ENCODE assay signal across 8 cellular contexts in genomic region chr10:124403548-124403947, GRCh38. TPM values are rescaled to one million over a fixed set of nuclear protein-coding genes. Genes with fewer than 3 reads are reported as not detected.
DNase-seq lines count a peak whose midpoint lies in the region; ATAC-seq and TF ChIP-seq lines count a peak whose summit lies in the region.

No MANE protein-coding gene starts in this region.

- H3K27ac ChIP-seq in cardiac muscle cell (peak overlapping the region; percentile 71), psoas muscle (no peak overlapping the region)

- H3K4me1 ChIP-seq in cardiac muscle cell (ENCODE audit: low read depth) (peaks cover 8% of the 10 kb centered on the region), psoas muscle (no peaks in the 10 kb centered on the region)

- ATAC-seq in GM21390 (IDR thresholded peaks at IDR 0.05; ENCODE audit: unreplicated experiment) (peak; percentile 95), psoas muscle (peak; percentile 61 to 92 (median 75))

- 59 to 67% (median 63%) methylated on average over 8 of the region's 8 CpGs for WGBS in psoas muscle, 3 donors

- H3K9me3 ChIP-seq in cardiac muscle cell (ENCODE audit: low read depth): no peaks in the 10 kb centered on the region
- H3K9me3 ChIP-seq in psoas muscle: no peaks in the 10 kb centered on the region

- peaks cover 51% of the 10 kb centered on the region for H3K36me3 ChIP-seq in cardiac muscle cell
- H3K36me3 ChIP-seq in psoas muscle (ENCODE audit: insufficient read depth in 1 of 2, low read depth in 1 of 2): peaks cover 5 to 98% of the 10 kb centered on the region in 2 donors

- H3K4me3 Mint-ChIP-seq in activated T-helper 2 cell treated with anti-CD3 and anti-CD28 coated beads, Interferon-gamma antibody, Interleukin-2, Interleukin-4, amounts not matched to agents 10 μg/mL and 5 μg/mL and 100 μg/mL, durations not matched to agents 14 hours and 24 hours and 36 hours (ENCODE audit: low read depth): no peak overlapping the region

- no peak overlapping the region for H3K4me3 ChIP-seq in cardiac muscle cell
- no peak overlapping the region for H3K4me3 ChIP-seq in psoas muscle

- peak overlapping the region; percentile 67 for H3K27ac Mint-ChIP-seq in activated T-helper 2 cell treated with anti-CD3 and anti-CD28 coated beads, Interferon-gamma antibody, Interleukin-2, Interleukin-4, amounts not matched to agents 10 μg/mL and 5 μg/mL and 100 μg/mL, durations not matched to agents 14 hours and 24 hours and 36 hours

- intact Hi-C loops in activated T-helper 2 cell treated with anti-CD3 and anti-CD28 coated beads, Interferon-gamma antibody, Interleukin-2, Interleukin-4, amounts not matched to agents 10 μg/mL and 5 μg/mL and 100 μg/mL, durations not matched to agents 14 hours and 24 hours and 36 hours (cut with micrococcal nuclease): no loop called here
- intact Hi-C loops in psoas muscle (cut with DNase I): no loop called here

- peak; percentile 84 for DNase-seq in ELR (ENCODE audit: low read depth)
- DNase-seq in HS-5 (ENCODE audit: low read depth): peak; percentile 55
- peak; percentile 7 for DNase-seq in NCI-H774 (lab: John Stamatoyannopoulos, UW)
- DNase-seq in activated T-helper 2 cell treated with anti-CD3 and anti-CD28 coated beads, Interferon-gamma antibody, Interleukin-2, Interleukin-4, amounts not matched to agents 10 μg/mL and 5 μg/mL and 100 μg/mL, durations not matched to agents 14 hours and 24 hours and 36 hours (ENCODE audit: low spot score): peak; percentile 22
- peak; percentile 89 to 96 for DNase-seq in cardiac muscle cell (ENCODE audit: low read depth in 1 of 2, low spot score in 1 of 2)
- no peak for DNase-seq in psoas muscle
- DNase-seq in NK-92 (lab: John Stamatoyannopoulos, UW; ENCODE audit: unreplicated experiment): no peak

- H3K27me3 ChIP-seq in cardiac muscle cell (no peaks in the 10 kb centered on the region), psoas muscle (ENCODE audit: insufficient read depth in 3 of 3, low read length in 2 of 3) (no peaks in the 10 kb centered on the region)

- H3K4me1 Mint-ChIP-seq in activated T-helper 2 cell treated with anti-CD3 and anti-CD28 coated beads, Interferon-gamma antibody, Interleukin-2, Interleukin-4, amounts not matched to agents 10 μg/mL and 5 μg/mL and 100 μg/mL, durations not matched to agents 14 hours and 24 hours and 36 hours (ENCODE audit: low read depth): peaks cover 10% of the 10 kb centered on the region

- H3K9me3 Mint-ChIP-seq in activated T-helper 2 cell treated with anti-CD3 and anti-CD28 coated beads, Interferon-gamma antibody, Interleukin-2, Interleukin-4, amounts not matched to agents 10 μg/mL and 5 μg/mL and 100 μg/mL, durations not matched to agents 14 hours and 24 hours and 36 hours: no peaks in the 10 kb centered on the region

- peak; percentile 65 for TF ChIP-seq CTCF in cardiac muscle cell (IDR thresholded peaks at IDR 0.05; ENCODE audit: low read depth, low read length)
- peak; percentile 58 for TF ChIP-seq CTCF in psoas muscle (IDR thresholded peaks at IDR 0.05)

- peaks cover 36% of the 10 kb centered on the region for H3K36me3 Mint-ChIP-seq in activated T-helper 2 cell treated with anti-CD3 and anti-CD28 coated beads, Interferon-gamma antibody, Interleukin-2, Interleukin-4, amounts not matched to agents 10 μg/mL and 5 μg/mL and 100 μg/mL, durations not matched to agents 14 hours and 24 hours and 36 hours (ENCODE audit: low read depth)

- H3K27me3 Mint-ChIP-seq in activated T-helper 2 cell treated with anti-CD3 and anti-CD28 coated beads, Interferon-gamma antibody, Interleukin-2, Interleukin-4, amounts not matched to agents 10 μg/mL and 5 μg/mL and 100 μg/mL, durations not matched to agents 14 hours and 24 hours and 36 hours (ENCODE audit: low read depth): no peaks in the 10 kb centered on the region

RNA-seq across cellular contexts. Expression of gene OAT, which starts 15.2 kb away (rescaled TPM):
- 42.6 and 45.8 TPM in 2 replicates for total RNA-seq in activated T-helper 2 cell treated with anti-CD3 and anti-CD28 coated beads, Interferon-gamma antibody, Interleukin-2, Interleukin-4, amounts not matched to agents 10 μg/mL and 5 μg/mL and 100 μg/mL, durations not matched to agents 14 hours and 24 hours and 36 hours
- total RNA-seq in cardiac muscle cell: 22.2 and 30.8 TPM in 2 replicates
- polyA plus RNA-seq in cardiac muscle cell: 46.7 and 80.4 TPM in 2 replicates
- 10 to 100 TPM; 23.2 to 38.6 (median 32.3) TPM for total RNA-seq in psoas muscle
- polyA plus RNA-seq in psoas muscle: 10 to 100 TPM in 2 of 3 donors, 1 to 10 TPM in 1; 9.5 to 64.5 (median 26.1) TPM

RNA-seq across cellular contexts. Expression of gene NKX1-2, which starts 46.3 kb away (rescaled TPM):
- total RNA-seq in activated T-helper 2 cell treated with anti-CD3 and anti-CD28 coated beads, Interferon-gamma antibody, Interleukin-2, Interleukin-4, amounts not matched to agents 10 μg/mL and 5 μg/mL and 100 μg/mL, durations not matched to agents 14 hours and 24 hours and 36 hours: not detected in 2 replicates
- total RNA-seq in cardiac muscle cell: 0.33 TPM in 1 of 2 replicates, not detected in the other
- polyA plus RNA-seq in cardiac muscle cell: not detected in 2 replicates
- total RNA-seq in psoas muscle: not detected
- polyA plus RNA-seq in psoas muscle: not detected

RNA-seq across cellular contexts. Expression of gene LHPP, which starts 58.1 kb away (rescaled TPM):
- total RNA-seq in activated T-helper 2 cell treated with anti-CD3 and anti-CD28 coated beads, Interferon-gamma antibody, Interleukin-2, Interleukin-4, amounts not matched to agents 10 μg/mL and 5 μg/mL and 100 μg/mL, durations not matched to agents 14 hours and 24 hours and 36 hours: 8.1 and 8.4 TPM in 2 replicates
- total RNA-seq in cardiac muscle cell (18.6 and 40.6 TPM in 2 replicates), psoas muscle (10 to 100 TPM in 1 of 4 donors, 1 to 10 TPM in 3; 5.6 to 12.8 (median 8.0) TPM)
- polyA plus RNA-seq in cardiac muscle cell (19.1 and 23.7 TPM in 2 replicates), psoas muscle (1 to 10 TPM; 4.7 to 6.1 (median 5.2) TPM)

Comparison
In these comparisons a context has a peak if more than half of its experiments do, and no peak if none do; other contexts are left out.
1. DNase-seq: peak in ELR (single experiment), HS-5 (single experiment), NCI-H774 (single experiment), activated T-helper 2 cell treated with anti-CD3 and anti-CD28 coated beads, Interferon-gamma antibody, Interleukin-2, Interleukin-4, amounts not matched to agents 10 μg/mL and 5 μg/mL and 100 μg/mL, durations not matched to agents 14 hours and 24 hours and 36 hours (single experiment) and cardiac muscle cell (2 of 2); none in psoas muscle (0 of 2) and NK-92 (single experiment).